In the genomic region with DNA sequence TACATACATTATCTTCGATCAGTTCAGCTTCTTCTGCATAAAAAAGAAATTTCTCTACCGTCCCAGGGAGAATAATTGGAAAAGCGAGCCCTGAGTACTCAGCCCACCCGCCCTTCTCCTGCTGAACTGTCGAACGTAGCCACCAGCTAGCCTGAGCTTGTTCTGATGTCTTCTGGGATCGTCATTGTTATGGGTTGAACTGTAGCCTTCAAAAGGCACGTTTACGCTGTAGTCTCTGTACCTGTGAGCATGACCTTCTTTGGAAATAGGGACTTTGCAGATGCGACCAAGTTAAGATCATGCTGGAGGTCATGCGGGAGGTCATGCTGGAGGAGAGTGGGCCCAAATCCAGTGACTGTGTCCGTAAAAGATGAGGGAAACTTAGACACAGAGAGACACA, we compare ENCODE assay signal across 1 cellular context.
TF ChIP-seq lines count a peak whose summit lies in the region.

No MANE protein-coding gene starts in this region.

TF ChIP-seq in GM23338, 12 proteins besides CTCF, POLR2A, EP300 and RAD21 (continued from another document):
- TF ChIP-seq, protein P1, sequence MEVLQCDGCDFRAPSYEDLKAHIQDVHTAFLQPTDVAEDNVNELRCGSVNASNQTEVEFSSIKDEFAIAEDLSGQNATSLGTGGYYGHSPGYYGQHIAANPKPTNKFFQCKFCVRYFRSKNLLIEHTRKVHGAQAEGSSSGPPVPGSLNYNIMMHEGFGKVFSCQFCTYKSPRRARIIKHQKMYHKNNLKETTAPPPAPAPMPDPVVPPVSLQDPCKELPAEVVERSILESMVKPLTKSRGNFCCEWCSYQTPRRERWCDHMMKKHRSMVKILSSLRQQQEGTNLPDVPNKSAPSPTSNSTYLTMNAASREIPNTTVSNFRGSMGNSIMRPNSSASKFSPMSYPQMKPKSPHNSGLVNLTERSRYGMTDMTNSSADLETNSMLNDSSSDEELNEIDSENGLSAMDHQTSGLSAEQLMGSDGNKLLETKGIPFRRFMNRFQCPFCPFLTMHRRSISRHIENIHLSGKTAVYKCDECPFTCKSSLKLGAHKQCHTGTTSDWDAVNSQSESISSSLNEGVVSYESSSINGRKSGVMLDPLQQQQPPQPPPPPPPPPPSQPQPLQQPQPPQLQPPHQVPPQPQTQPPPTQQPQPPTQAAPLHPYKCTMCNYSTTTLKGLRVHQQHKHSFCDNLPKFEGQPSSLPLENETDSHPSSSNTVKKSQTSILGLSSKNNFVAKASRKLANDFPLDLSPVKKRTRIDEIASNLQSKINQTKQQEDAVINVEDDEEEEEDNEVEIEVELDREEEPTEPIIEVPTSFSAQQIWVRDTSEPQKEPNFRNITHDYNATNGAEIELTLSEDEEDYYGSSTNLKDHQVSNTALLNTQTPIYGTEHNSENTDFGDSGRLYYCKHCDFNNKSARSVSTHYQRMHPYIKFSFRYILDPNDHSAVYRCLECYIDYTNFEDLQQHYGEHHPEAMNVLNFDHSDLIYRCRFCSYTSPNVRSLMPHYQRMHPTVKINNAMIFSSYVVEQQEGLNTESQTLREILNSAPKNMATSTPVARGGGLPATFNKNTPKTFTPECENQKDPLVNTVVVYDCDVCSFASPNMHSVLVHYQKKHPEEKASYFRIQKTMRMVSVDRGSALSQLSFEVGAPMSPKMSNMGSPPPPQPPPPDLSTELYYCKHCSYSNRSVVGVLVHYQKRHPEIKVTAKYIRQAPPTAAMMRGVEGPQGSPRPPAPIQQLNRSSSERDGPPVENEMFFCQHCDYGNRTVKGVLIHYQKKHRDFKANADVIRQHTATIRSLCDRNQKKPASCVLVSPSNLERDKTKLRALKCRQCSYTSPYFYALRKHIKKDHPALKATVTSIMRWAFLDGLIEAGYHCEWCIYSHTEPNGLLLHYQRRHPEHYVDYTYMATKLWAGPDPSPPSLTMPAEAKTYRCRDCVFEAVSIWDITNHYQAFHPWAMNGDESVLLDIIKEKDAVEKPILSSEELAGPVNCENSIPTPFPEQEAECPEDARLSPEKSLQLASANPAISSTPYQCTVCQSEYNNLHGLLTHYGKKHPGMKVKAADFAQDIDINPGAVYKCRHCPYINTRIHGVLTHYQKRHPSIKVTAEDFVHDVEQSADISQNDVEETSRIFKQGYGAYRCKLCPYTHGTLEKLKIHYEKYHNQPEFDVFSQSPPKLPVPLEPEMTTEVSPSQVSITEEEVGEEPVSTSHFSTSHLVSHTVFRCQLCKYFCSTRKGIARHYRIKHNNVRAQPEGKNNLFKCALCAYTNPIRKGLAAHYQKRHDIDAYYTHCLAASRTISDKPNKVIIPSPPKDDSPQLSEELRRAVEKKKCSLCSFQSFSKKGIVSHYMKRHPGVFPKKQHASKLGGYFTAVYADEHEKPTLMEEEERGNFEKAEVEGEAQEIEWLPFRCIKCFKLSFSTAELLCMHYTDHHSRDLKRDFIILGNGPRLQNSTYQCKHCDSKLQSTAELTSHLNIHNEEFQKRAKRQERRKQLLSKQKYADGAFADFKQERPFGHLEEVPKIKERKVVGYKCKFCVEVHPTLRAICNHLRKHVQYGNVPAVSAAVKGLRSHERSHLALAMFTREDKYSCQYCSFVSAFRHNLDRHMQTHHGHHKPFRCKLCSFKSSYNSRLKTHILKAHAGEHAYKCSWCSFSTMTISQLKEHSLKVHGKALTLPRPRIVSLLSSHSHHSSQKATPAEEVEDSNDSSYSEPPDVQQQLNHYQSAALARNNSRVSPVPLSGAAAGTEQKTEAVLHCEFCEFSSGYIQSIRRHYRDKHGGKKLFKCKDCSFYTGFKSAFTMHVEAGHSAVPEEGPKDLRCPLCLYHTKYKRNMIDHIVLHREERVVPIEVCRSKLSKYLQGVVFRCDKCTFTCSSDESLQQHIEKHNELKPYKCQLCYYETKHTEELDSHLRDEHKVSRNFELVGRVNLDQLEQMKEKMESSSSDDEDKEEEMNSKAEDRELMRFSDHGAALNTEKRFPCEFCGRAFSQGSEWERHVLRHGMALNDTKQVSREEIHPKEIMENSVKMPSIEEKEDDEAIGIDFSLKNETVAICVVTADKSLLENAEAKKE (CRISPR knock-in tag; IDR thresholded peaks at IDR 0.05), result no peak
TF ChIP-seq in GM23338: peak in this region for 0.
